In the genomic region with DNA sequence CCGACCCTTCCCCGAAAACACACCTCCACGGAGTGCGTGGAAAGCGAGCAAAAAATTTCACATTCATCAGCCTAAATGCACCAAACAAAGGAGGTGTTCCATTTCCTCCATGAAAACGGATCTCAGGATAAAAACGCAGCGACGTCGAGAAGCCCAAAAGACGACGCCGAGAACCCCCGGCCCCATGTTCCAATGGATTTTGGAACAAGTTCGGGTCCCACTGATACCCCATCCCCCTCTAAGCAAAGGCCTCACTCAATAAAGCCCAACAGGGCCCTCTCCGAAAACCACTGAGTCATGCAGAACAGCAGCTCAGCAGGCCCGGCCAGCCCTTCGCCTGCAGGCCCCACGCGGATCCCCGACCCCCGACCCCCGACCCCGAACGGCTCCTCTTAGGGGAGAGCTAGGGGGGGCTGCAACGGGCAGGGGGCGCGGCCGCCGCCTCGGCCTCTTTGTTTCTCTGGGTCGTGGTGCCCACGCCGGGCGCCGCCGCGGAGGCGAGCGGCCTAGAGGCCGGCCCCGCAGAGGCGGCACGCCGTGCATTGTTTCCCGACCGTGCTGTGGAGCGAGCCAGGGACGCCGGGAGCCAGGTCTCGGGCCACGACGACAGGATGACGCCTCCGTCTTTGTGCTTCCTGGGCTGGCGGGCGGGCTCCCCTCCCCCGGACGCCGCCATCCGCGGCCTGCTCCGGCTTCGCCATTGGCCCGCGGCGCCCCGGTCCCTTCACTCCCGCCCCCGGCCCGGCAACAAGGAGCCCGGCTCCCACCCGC, we compare ENCODE assay signal across 8 cellular contexts. TPM values are rescaled to one million over a fixed set of nuclear protein-coding genes. Genes with fewer than 3 reads are reported as not detected.
A peak's percentile ranks its signal among the peaks of the same experiment; 100 is the strongest.
DNase-seq lines count a peak whose midpoint lies in the region; ATAC-seq and TF ChIP-seq lines count a peak whose summit lies in the region.

No MANE protein-coding gene starts in this region.

- TF ChIP-seq CTCF in AG09309 (IDR thresholded peaks at IDR 0.05; ENCODE audit: control insufficient read depth, insufficient read depth, low read depth, low read length, missing control alignments) (no peak), OCI-LY1 (IDR thresholded peaks at IDR 0.05; ENCODE audit: low read length) (no peak), fibroblast of lung (conservative IDR thresholded peaks at IDR 0.05 in 1 of 2, IDR thresholded peaks at IDR 0.05 in 1 of 2; ENCODE audit: low read depth in 1 of 2, low read length in 2 of 2) (no peak), natural killer cell (IDR thresholded peaks at IDR 0.05) (no peak)

- H3F3A ChIP-seq in OCI-LY1 (ENCODE audit: insufficient read depth, low read length), result no peaks in the 10 kb centered on the region

- H3K9ac ChIP-seq in OCI-LY1 (ENCODE audit: low read length) (peak overlapping the region; percentile 93), fibroblast of lung (ENCODE audit: insufficient read depth, low read length) (peak overlapping the region; percentile 94)

- H3K36me3 Mint-ChIP-seq in natural killer cell, result peaks cover 4% of the 10 kb centered on the region
- peaks cover 47% of the 10 kb centered on the region for H3K36me3 Mint-ChIP-seq in stimulated activated naive CD8-positive, alpha-beta T cell treated with anti-CD3 and anti-CD28 coated beads, Interleukin-15, Interleukin-2, amounts not matched to agents 100 ng/mL and 50 ng/mL, for 24 hours (ENCODE audit: low read depth)

- H3K4me1 ChIP-seq in OCI-LY1 (ENCODE audit: insufficient read depth, low read length, severe bottlenecking), result peaks cover 38% of the 10 kb centered on the region
- peaks cover 3% of the 10 kb centered on the region for H3K4me1 ChIP-seq in fibroblast of lung (ENCODE audit: control insufficient read depth, extremely low read depth, insufficient read depth, low read length)

- DNase-seq in AG09309 (ENCODE audit: low read depth) (no peak), fibroblast of lung (ENCODE audit: low read depth in 2 of 2) (peak; percentile 68 to 72), natural killer cell (peak; percentile 65)
- peak; percentile 45 to 60 for DNase-seq in activated T-helper 1 cell treated with anti-CD3 and anti-CD28 coated beads, Interleukin-2, amount 50 U/mL, for 16 hours (ENCODE audit: low read depth in 1 of 2, low spot score in 1 of 2)

- H3K36me3 ChIP-seq in OCI-LY1 (ENCODE audit: insufficient read depth, low read length), result peaks cover 44% of the 10 kb centered on the region
- H3K36me3 ChIP-seq in fibroblast of lung (ENCODE audit: control insufficient read depth, insufficient read depth, low read length), result no peaks in the 10 kb centered on the region

- peak; percentile 39 for ATAC-seq in GM18867 (IDR thresholded peaks at IDR 0.05; ENCODE audit: unreplicated experiment)
- ATAC-seq in HG03064 (IDR thresholded peaks at IDR 0.05; ENCODE audit: low read depth, unreplicated experiment), result peak; percentile 37
- peak; percentile 42 to 61 (median 46) for ATAC-seq in natural killer cell

- H3K4me2 ChIP-seq in OCI-LY1 (ENCODE audit: low read length) (peak overlapping the region; percentile 97), fibroblast of lung (ENCODE audit: extremely low read depth, insufficient read depth, low read length) (peak overlapping the region; percentile 46)

- H3K9me3 ChIP-seq in OCI-LY1 (ENCODE audit: low read length) (no peaks in the 10 kb centered on the region), fibroblast of lung (ENCODE audit: control insufficient read depth, insufficient read depth, low read depth, low read length) (no peaks in the 10 kb centered on the region)

- H3K79me2 ChIP-seq in OCI-LY1 (ENCODE audit: insufficient read depth, low read length), result peaks cover 53% of the 10 kb centered on the region
- H3K79me2 ChIP-seq in fibroblast of lung (ENCODE audit: control insufficient read depth, insufficient read depth, low read length), result peaks cover 58% of the 10 kb centered on the region

- H3K27ac Mint-ChIP-seq in natural killer cell, result peak overlapping the region; percentile 99
- peak overlapping the region; percentile 93 for H3K27ac Mint-ChIP-seq in stimulated activated naive CD8-positive, alpha-beta T cell treated with anti-CD3 and anti-CD28 coated beads, Interleukin-15, Interleukin-2, amounts not matched to agents 100 ng/mL and 50 ng/mL, for 24 hours

- peak overlapping the region; percentile 87 for H3K4me3 Mint-ChIP-seq in natural killer cell
- H3K4me3 Mint-ChIP-seq in stimulated activated naive CD8-positive, alpha-beta T cell treated with anti-CD3 and anti-CD28 coated beads, Interleukin-15, Interleukin-2, amounts not matched to agents 100 ng/mL and 50 ng/mL, for 24 hours, result peak overlapping the region; percentile 93

- H4K20me1 ChIP-seq in OCI-LY1 (ENCODE audit: insufficient read depth, low read length) (peaks cover 6% of the 10 kb centered on the region), fibroblast of lung (ENCODE audit: control insufficient read depth, extremely low read depth, insufficient read depth, low read length) (peaks cover 3% of the 10 kb centered on the region)

- H3K27me3 ChIP-seq in OCI-LY1 (ENCODE audit: insufficient read depth, low read length) (no peaks in the 10 kb centered on the region), fibroblast of lung (ENCODE audit: control insufficient read depth, insufficient read depth, low read length) (no peaks in the 10 kb centered on the region)

- peaks cover 55 to 59% of the 10 kb centered on the region in 2 donors for H3K4me1 Mint-ChIP-seq in natural killer cell
- peaks cover 51% of the 10 kb centered on the region for H3K4me1 Mint-ChIP-seq in stimulated activated naive CD8-positive, alpha-beta T cell treated with anti-CD3 and anti-CD28 coated beads, Interleukin-15, Interleukin-2, amounts not matched to agents 100 ng/mL and 50 ng/mL, for 24 hours (ENCODE audit: low read depth)

- H3K27me3 Mint-ChIP-seq in natural killer cell (ENCODE audit: low read depth in 2 of 2), result no peaks in the 10 kb centered on the region
- no peaks in the 10 kb centered on the region for H3K27me3 Mint-ChIP-seq in stimulated activated naive CD8-positive, alpha-beta T cell treated with anti-CD3 and anti-CD28 coated beads, Interleukin-15, Interleukin-2, amounts not matched to agents 100 ng/mL and 50 ng/mL, for 24 hours

- H2AFZ ChIP-seq in OCI-LY1 (ENCODE audit: low read length) (no peak overlapping the region), fibroblast of lung (ENCODE audit: low read length) (no peak overlapping the region)

- intact Hi-C loops in natural killer cell (cut with micrococcal nuclease), result loop anchor here (5.0 to 10.0 kb wide), 4 partner anchors 57 to 1949 kb away; partner anchors contain the start of genes ABHD17B, C9orf85 and KLF9

- H3K27ac ChIP-seq in OCI-LY1 (ENCODE audit: low read depth, low read length, poor library complexity, severe bottlenecking) (peak overlapping the region; percentile 49), fibroblast of lung (ENCODE audit: insufficient read depth, low read length) (peak overlapping the region; percentile 95)

- H3K9me2 ChIP-seq in OCI-LY1 (ENCODE audit: low read depth, low read length), result no peaks in the 10 kb centered on the region

- H3K9me3 Mint-ChIP-seq in natural killer cell, result no peaks in the 10 kb centered on the region
- no peaks in the 10 kb centered on the region for H3K9me3 Mint-ChIP-seq in stimulated activated naive CD8-positive, alpha-beta T cell treated with anti-CD3 and anti-CD28 coated beads, Interleukin-15, Interleukin-2, amounts not matched to agents 100 ng/mL and 50 ng/mL, for 24 hours

- peak overlapping the region; percentile 84 for H3K4me3 ChIP-seq in AG09309 (ENCODE audit: control insufficient read depth, low read depth, low read length)
- H3K4me3 ChIP-seq in OCI-LY1 (ENCODE audit: low read depth, low read length, poor library complexity, severe bottlenecking), result peak overlapping the region; percentile 88
- peak overlapping the region; percentile 59 to 97 (median 88) for H3K4me3 ChIP-seq in fibroblast of lung (replicated peaks in 1 of 4; ENCODE audit: control extremely low read depth in 1 of 4, insufficient read depth in 1 of 4, low read depth in 3 of 4, low read length in 4 of 4)

RNA-seq across cellular contexts. Expression of gene ZFAND5, which starts 0.9 kb away (rescaled TPM):
- total RNA-seq in fibroblast of lung, result 127 and 159 TPM in 2 replicates
- polyA plus RNA-seq in fibroblast of lung, result 119 and 153 TPM in 2 replicates
- 131 and 153 TPM in 2 replicates for polyA plus RNA-seq in fibroblast of lung (2012)
- polyA minus RNA-seq in fibroblast of lung (ENCODE audit: low replicate concordance), result 40.3 and 43.4 TPM in 2 replicates
- total RNA-seq in natural killer cell, result 100 to 1,000 TPM; 307 to 450 (median 318) TPM
